11 cellular contexts compared by ENCODE assay signal in the genomic region with DNA sequence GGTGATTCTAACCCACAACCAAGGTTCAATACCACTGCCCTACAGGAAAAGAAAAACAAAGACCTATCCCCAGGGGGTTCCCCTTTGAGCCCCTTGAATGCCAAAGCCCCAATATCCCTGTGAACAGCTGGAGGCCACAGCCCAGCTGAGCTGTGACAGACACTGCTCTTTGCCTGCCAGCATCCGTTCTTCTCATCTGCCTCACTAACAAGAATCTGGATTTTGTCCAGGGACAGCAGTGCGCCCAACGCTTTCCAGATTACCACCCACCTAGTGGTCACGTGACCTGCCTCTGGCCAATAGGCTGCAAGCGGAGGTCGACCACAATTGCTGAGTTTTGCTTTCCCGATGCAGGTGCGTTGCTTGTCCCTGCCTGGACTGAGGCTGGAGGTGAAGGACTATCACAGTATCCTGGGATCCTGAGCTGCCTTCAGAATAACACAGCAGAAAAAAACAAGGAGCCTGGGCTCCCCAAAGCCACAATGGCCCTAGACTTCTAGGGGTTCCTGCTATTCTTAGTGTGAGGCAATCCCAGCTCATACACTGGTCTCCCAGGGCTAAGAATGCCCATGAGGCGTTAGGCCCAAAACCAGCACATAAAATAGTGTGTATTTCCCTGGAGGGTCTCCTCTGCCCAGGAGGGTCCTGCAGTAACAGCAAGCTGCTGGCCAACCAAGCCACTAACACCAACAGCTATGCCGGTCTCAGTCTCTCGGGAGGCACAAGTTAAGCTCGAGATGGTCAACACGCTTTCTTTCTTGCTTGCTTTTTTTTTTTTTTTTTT. TPM values are rescaled to one million over a fixed set of nuclear protein-coding genes. Genes with fewer than 3 reads are reported as not detected.
DNase-seq lines count a peak whose midpoint lies in the region; ATAC-seq, FAIRE-seq and TF ChIP-seq lines count a peak whose summit lies in the region.
"Had no signal": no experiment of that assay in that cellular context is flagged by ENCODE, and none has a peak within 500 bp of the region (broad histone marks: within the 10 kb centered on the region; RNA-seq: fewer than 3 reads in every experiment).

No MANE protein-coding gene starts in this region.

- no peaks in the 10 kb centered on the region for H3K36me3 ChIP-seq in fibroblast of lung (ENCODE audit: control insufficient read depth, insufficient read depth, low read length)
- H3K36me3 ChIP-seq: vagina had no signal

- H3K27ac ChIP-seq in fibroblast of lung (ENCODE audit: insufficient read depth, low read length): no peak overlapping the region
- H3K27ac ChIP-seq: vagina had no signal

- no peak overlapping the region for H3K4me3 Mint-ChIP-seq in nephron progenitor cell

- peak; percentile 51 for DNase-seq in COR-L47 (lab: John Stamatoyannopoulos, UW)
- DNase-seq in NCI-H510A treated with DMSO at 0.1 percent for 48 hours (lab: John Stamatoyannopoulos, UW): peak; percentile 57
- DNase-seq in fibroblast of lung (ENCODE audit: low read depth in 2 of 2): peak; percentile 50 to 72
- peak; percentile 55 for DNase-seq in nephron progenitor cell
- DNase-seq in D721Med (ENCODE audit: insufficient read length, low spot score): no peak
- DNase-seq in ACHN: no peak
- DNase-seq in T-helper 9 cell: no peak
- DNase-seq: DND-41, NCI-H1436 treated with DMSO at 0.1 percent for 48 hours had no signal

- H3K27me3 ChIP-seq in fibroblast of lung (ENCODE audit: control insufficient read depth, insufficient read depth, low read length): no peaks in the 10 kb centered on the region
- H3K27me3 ChIP-seq: vagina had no signal

- in situ Hi-C loops in ACHN (cut with HindIII; ENCODE audit: low pct_ligation_motif_present, low pct_unique_long_range_greater_than_20kb, low sequenced_read_pairs): no loop called here

- H3K36me3 Mint-ChIP-seq in nephron progenitor cell (ENCODE audit: low read depth): peaks cover 9% of the 10 kb centered on the region

- H3K4me3 ChIP-seq in fibroblast of lung (replicated peaks in 1 of 4; ENCODE audit: control extremely low read depth in 1 of 4, insufficient read depth in 1 of 4, low read depth in 3 of 4, low read length in 4 of 4): peak overlapping the region in 1 of 4 experiments; percentile 16
- H3K4me3 ChIP-seq: vagina had no signal

- no peaks in the 10 kb centered on the region for H4K20me1 ChIP-seq in fibroblast of lung (ENCODE audit: control insufficient read depth, extremely low read depth, insufficient read depth, low read length)

- no peaks in the 10 kb centered on the region for H3K9me3 ChIP-seq in fibroblast of lung (ENCODE audit: control insufficient read depth, insufficient read depth, low read depth, low read length)
- H3K9me3 ChIP-seq: vagina had no signal

- H3K9me3 Mint-ChIP-seq in nephron progenitor cell: no peaks in the 10 kb centered on the region

- no peaks in the 10 kb centered on the region for H3K79me2 ChIP-seq in fibroblast of lung (ENCODE audit: control insufficient read depth, insufficient read depth, low read length)

- no peak for TF ChIP-seq CTCF in fibroblast of lung (conservative IDR thresholded peaks at IDR 0.05 in 1 of 2, IDR thresholded peaks at IDR 0.05 in 1 of 2; ENCODE audit: low read depth in 1 of 2, low read length in 2 of 2)
- no peak for TF ChIP-seq CTCF in nephron progenitor cell (IDR thresholded peaks at IDR 0.05)
- no peak for TF ChIP-seq CTCF in D721Med (IDR thresholded peaks at IDR 0.05; ENCODE audit: insufficient read depth, missing control alignments)

- H3K4me1 ChIP-seq in fibroblast of lung (ENCODE audit: control insufficient read depth, extremely low read depth, insufficient read depth, low read length): peaks cover 2% of the 10 kb centered on the region

- H3K4me1 Mint-ChIP-seq in nephron progenitor cell: peaks cover 14% of the 10 kb centered on the region

- no peak for FAIRE-seq in D721Med (lab: Jason Lieb, UNC)

- H3K27me3 Mint-ChIP-seq in nephron progenitor cell (ENCODE audit: low read depth, poor library complexity): peaks cover 14% of the 10 kb centered on the region

- H3K4me2 ChIP-seq in fibroblast of lung (ENCODE audit: extremely low read depth, insufficient read depth, low read length): peak overlapping the region; percentile 51

- no peak overlapping the region for H3K9ac ChIP-seq in fibroblast of lung (ENCODE audit: insufficient read depth, low read length)

- no peak for ATAC-seq in GM19324 (IDR thresholded peaks at IDR 0.05; ENCODE audit: low FRiP score, unreplicated experiment)

- no peak overlapping the region for H3K27ac Mint-ChIP-seq in nephron progenitor cell

- H2AFZ ChIP-seq in fibroblast of lung (ENCODE audit: low read length): peak overlapping the region; percentile 39

RNA-seq across cellular contexts. Expression of a gene that starts 13.8 kb away (rescaled TPM):
- total RNA-seq in fibroblast of lung: 0.51 and 0.66 TPM in 2 replicates
- polyA plus RNA-seq in fibroblast of lung: 3.1 and 8.2 TPM in 2 replicates
- polyA plus RNA-seq in fibroblast of lung (2012): 1.7 and 6.5 TPM in 2 replicates
- polyA minus RNA-seq in fibroblast of lung (ENCODE audit: low replicate concordance): 5.1 and 5.8 TPM in 2 replicates

Comparison
In these comparisons a context has a peak if more than half of its experiments do, and no peak if none do; other contexts are left out.
1. DNase-seq: peak in COR-L47 (single experiment), NCI-H510A treated with DMSO at 0.1 percent for 48 hours (single experiment), fibroblast of lung (2 of 2) and nephron progenitor cell (single experiment); none in D721Med (single experiment), ACHN (single experiment) and T-helper 9 cell (single experiment).